Comparison of ENCODE assay signal across 9 cellular contexts in the genomic region with DNA sequence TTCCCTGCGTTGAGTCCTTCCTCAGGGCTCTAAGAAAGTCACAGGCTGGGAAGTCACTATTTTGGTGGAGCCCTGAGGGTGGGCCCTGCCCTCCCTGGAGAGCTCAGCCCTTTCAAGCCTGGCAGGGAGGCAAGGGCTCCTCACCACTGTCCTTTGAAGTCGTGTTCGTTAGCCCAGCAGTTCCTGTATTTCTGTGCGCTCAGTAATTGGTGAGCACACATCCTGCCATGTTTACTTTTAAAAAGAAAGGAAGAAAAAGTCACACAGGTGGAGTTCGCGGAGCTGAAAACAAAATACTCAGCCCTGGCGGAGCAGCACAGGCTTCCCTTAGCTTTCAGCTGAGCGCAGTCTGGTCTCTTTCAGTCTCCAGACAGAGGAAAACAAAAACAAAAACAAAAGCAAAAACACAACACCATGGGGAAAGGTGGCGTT. TPM values are rescaled to one million over a fixed set of nuclear protein-coding genes. Genes with fewer than 3 reads are reported as not detected.
A peak's percentile ranks its signal among the peaks of the same experiment; 100 is the strongest.
DNase-seq lines count a peak whose midpoint lies in the region; ATAC-seq and TF ChIP-seq lines count a peak whose summit lies in the region.
"Had no signal": no experiment of that assay in that cellular context is flagged by ENCODE, and none has a peak within 500 bp of the region (broad histone marks: within the 10 kb centered on the region; RNA-seq: fewer than 3 reads in every experiment).

No MANE protein-coding gene starts in this region.

- H3K9me3 ChIP-seq in T-helper 17 cell (ENCODE audit: control insufficient read depth, low read length, poor library complexity, severe bottlenecking) (no peaks in the 10 kb centered on the region), spleen (no peaks in the 10 kb centered on the region)

- H3K4me1 Mint-ChIP-seq in T-helper 17 cell (peaks cover 54% of the 10 kb centered on the region), Calu3 (ENCODE audit: low read depth, unreplicated experiment) (no peaks in the 10 kb centered on the region)
- peaks cover 82% of the 10 kb centered on the region for H3K4me1 Mint-ChIP-seq in activated naive CD8-positive, alpha-beta T cell (ENCODE audit: low read depth)

- no peaks in the 10 kb centered on the region for H3K27me3 Mint-ChIP-seq in T-helper 17 cell
- H3K27me3 Mint-ChIP-seq in activated naive CD8-positive, alpha-beta T cell = no peaks in the 10 kb centered on the region
- peaks cover 85% of the 10 kb centered on the region for H3K27me3 Mint-ChIP-seq in Calu3 (ENCODE audit: unreplicated experiment)

- 14 to 25% (median 15%) methylated on average over 9 of the region's 9 CpGs for WGBS in spleen, 5 donors

- TF ChIP-seq CTCF in spleen (IDR thresholded peaks at IDR 0.05 in 8 of 11, conservative IDR thresholded peaks at IDR 0.05 in 3 of 11) = no peak
- TF ChIP-seq CTCF in Calu3 (IDR thresholded peaks at IDR 0.05; ENCODE audit: unreplicated experiment) = no peak

- ATAC-seq in GM19395 (IDR thresholded peaks at IDR 0.05; ENCODE audit: unreplicated experiment) (peak; percentile 73), T-helper 17 cell (peak; percentile 82), GM18868 (IDR thresholded peaks at IDR 0.05; ENCODE audit: unreplicated experiment) (no peak), GM19467 (IDR thresholded peaks at IDR 0.05; ENCODE audit: unreplicated experiment) (no peak)

- H3K4me3 ChIP-seq in spleen = peak overlapping the region in 2 of 8 donors; percentile 4 to 43

- H3K27ac Mint-ChIP-seq in T-helper 17 cell (peak overlapping the region; percentile 100), Calu3 (ENCODE audit: unreplicated experiment) (no peak overlapping the region)
- H3K27ac Mint-ChIP-seq in activated naive CD8-positive, alpha-beta T cell = peak overlapping the region; percentile 98

- H3K4me1 ChIP-seq in spleen = peaks cover 0 to 48% (median 18%) of the 10 kb centered on the region in 6 donors

- TF ChIP-seq POLR2A in spleen (IDR thresholded peaks at IDR 0.05) = no peak

- DNase-seq in T-helper 17 cell (peak; percentile 26 to 42 (median 38)), spleen (no peak), NCI-H2227 (lab: John Stamatoyannopoulos, UW; ENCODE audit: unreplicated experiment) (no peak), Calu3 (no peak)

- CTCF ChIA-PET in Calu3 (lab: Charles Lee) = no interaction called here

- H3K36me3 Mint-ChIP-seq in T-helper 17 cell (ENCODE audit: low read depth) (peaks cover 5% of the 10 kb centered on the region), Calu3 (ENCODE audit: insufficient read depth, unreplicated experiment) (no peaks in the 10 kb centered on the region)
- peaks cover 7% of the 10 kb centered on the region for H3K36me3 Mint-ChIP-seq in activated naive CD8-positive, alpha-beta T cell

- no peaks in the 10 kb centered on the region for H3K36me3 ChIP-seq in spleen

- H3K4me3 Mint-ChIP-seq in T-helper 17 cell (peak overlapping the region; percentile 94), Calu3 (ENCODE audit: low read depth, unreplicated experiment) (no peak overlapping the region)
- H3K4me3 Mint-ChIP-seq in activated naive CD8-positive, alpha-beta T cell = peak overlapping the region; percentile 92

- H3K27me3 ChIP-seq in spleen (replicated peaks in 1 of 7) = peaks cover 0 to 5% (median 0%) of the 10 kb centered on the region in 7 donors

- peak overlapping the region; percentile 51 to 87 (median 68) for H3K27ac ChIP-seq in spleen

- intact Hi-C loops in spleen (cut with DNase I; ENCODE audit: low total_unique reads) = no loop called here
- intact Hi-C loops in Calu3 (cut with micrococcal nuclease; ENCODE audit: unreplicated experiment) = no loop called here

- BruUV-seq in Calu3 (replicated peaks; lab: Mats Ljungman, UMichigan) = no TSS peak

- no peaks in the 10 kb centered on the region for H3K9me3 Mint-ChIP-seq in activated naive CD8-positive, alpha-beta T cell (ENCODE audit: low read depth)
- H3K9me3 Mint-ChIP-seq in Calu3 (ENCODE audit: low read depth, unreplicated experiment) = no peaks in the 10 kb centered on the region

RNA-seq across cellular contexts. Expression of a gene that starts 37.1 kb away (rescaled TPM):
- total RNA-seq in T-helper 17 cell (10 to 100 TPM; 66.3 to 70.0 TPM), spleen (10 to 100 TPM in 2 of 7 donors, 1 to 10 TPM in 5; 5.6 to 11.8 (median 9.2) TPM), Calu3 (2022) (0.73 and 1.1 TPM in 2 replicates)
- 1 to 10 TPM; 2.1 to 2.5 (median 2.4) TPM for polyA plus RNA-seq in spleen
- total RNA-seq: RPMI7951 had no signal

Comparison
In these comparisons a context has a peak if more than half of its experiments do, and no peak if none do; other contexts are left out.
1. ATAC-seq: peak in GM19395 (single experiment) and T-helper 17 cell (single experiment); none in GM18868 (single experiment) and GM19467 (single experiment).
2. DNase-seq: peak in T-helper 17 cell (3 of 3); none in spleen (single experiment), NCI-H2227 (single experiment) and Calu3 (single experiment).
3. RNA of a gene that starts 37.1 kb away (total RNA-seq): 66.3 to 70.0 TPM in T-helper 17 cell; 5.6 to 11.8 TPM in spleen and 0.73 to 1.1 TPM in Calu3; every median in the first group is over 4 times any median in the second.